In the genomic region with DNA sequence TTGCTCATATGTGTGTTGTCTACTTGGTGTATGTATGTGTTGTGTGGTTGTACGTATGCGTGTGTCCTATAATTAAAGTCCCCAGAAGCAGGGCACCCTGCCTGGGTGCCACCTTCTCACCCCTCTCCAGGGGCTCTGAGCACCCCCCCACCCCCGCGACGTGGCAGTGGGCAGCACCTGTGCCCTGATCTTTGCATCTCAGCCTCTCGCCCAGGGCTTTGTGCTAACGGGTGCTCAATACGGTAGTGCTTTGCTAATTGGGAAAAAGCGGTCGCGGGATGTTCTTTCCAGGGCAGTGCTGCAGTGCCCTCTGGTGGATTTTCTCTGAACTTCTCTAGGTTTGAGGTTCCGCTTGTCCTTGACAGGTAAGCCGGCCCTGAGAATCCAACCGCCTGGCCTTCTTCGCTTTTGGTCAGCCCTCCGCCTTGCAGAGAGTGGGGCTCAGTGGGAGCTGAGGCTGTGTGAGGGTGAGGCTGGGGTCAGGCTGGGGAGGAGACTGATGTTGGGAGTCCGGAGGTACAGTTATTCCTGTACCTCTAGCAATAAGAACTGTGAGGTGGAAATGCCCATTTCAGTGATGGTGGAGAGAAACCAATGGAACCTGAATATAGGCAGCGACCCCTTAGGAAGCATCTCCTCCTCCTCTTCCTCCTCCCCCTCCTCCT, we compare ENCODE assay signal across 7 cellular contexts. TPM values are rescaled to one million over a fixed set of nuclear protein-coding genes. Genes with fewer than 3 reads are reported as not detected.
DNase-seq lines count a peak whose midpoint lies in the region; ATAC-seq and TF ChIP-seq lines count a peak whose summit lies in the region.

No MANE protein-coding gene starts in this region.

- H3K9me3 ChIP-seq in esophagus squamous epithelium = no peaks in the 10 kb centered on the region

- no peaks in the 10 kb centered on the region for H3K36me3 Mint-ChIP-seq in nephron progenitor cell (ENCODE audit: low read depth)

- TF ChIP-seq CTCF in GM13977 (IDR thresholded peaks at IDR 0.05; ENCODE audit: extremely low read depth, insufficient read depth, missing control alignments) (peak; percentile 80), esophagus squamous epithelium (IDR thresholded peaks at IDR 0.05) (peak; percentile 80 to 95 (median 92)), nephron progenitor cell (IDR thresholded peaks at IDR 0.05) (peak; percentile 88)

- WGBS in esophagus squamous epithelium, 2 donors = 4 to 11% methylated on average over 5 to 9 of the region's 18 CpGs

- no peak overlapping the region for H3K27ac Mint-ChIP-seq in nephron progenitor cell
- peak overlapping the region; percentile 13 to 69 for H3K27ac Mint-ChIP-seq in stimulated activated naive CD8-positive, alpha-beta T cell treated with anti-CD3 and anti-CD28 coated beads, Interleukin-15, amount 100 ng/mL, for 72 hours

- in situ Hi-C loops in GM13977 (cut with MboI; ENCODE audit: low pct_unique_long_range_greater_than_20kb, low sequenced_read_pairs, unreplicated experiment) = no loop called here

- no peak overlapping the region for H3K27ac ChIP-seq in esophagus squamous epithelium

- no peaks in the 10 kb centered on the region for H3K36me3 ChIP-seq in esophagus squamous epithelium

- H3K4me3 ChIP-seq in esophagus squamous epithelium = peak overlapping the region in 1 of 4 donors; percentile 15

- peaks cover 71% of the 10 kb centered on the region for H3K27me3 Mint-ChIP-seq in nephron progenitor cell (ENCODE audit: low read depth, poor library complexity)
- peaks cover 52% of the 10 kb centered on the region for H3K27me3 Mint-ChIP-seq in stimulated activated naive CD8-positive, alpha-beta T cell treated with anti-CD3 and anti-CD28 coated beads, Interleukin-15, amount 100 ng/mL, for 72 hours

- DNase-seq in GM13977 (ENCODE audit: low spot score) = peak; percentile 86
- DNase-seq in Kasumi-1 (lab: John Stamatoyannopoulos, UW) = peak; percentile 78 to 82
- DNase-seq in OCI-M2 (lab: John Stamatoyannopoulos, UW; ENCODE audit: unreplicated experiment) = peak; percentile 58
- peak; percentile 69 for DNase-seq in activated T-cell treated with anti-CD3 and anti-CD28 coated beads for 4 hours
- peak; percentile 18 for DNase-seq in esophagus squamous epithelium (lab: John Stamatoyannopoulos, UW)
- DNase-seq in nephron progenitor cell = peak; percentile 82
- DNase-seq in stimulated activated naive CD8-positive, alpha-beta T cell treated with anti-CD3 and anti-CD28 coated beads, Interleukin-15, amount 100 ng/mL, for 72 hours = peak; percentile 79 to 80

- H3K4me3 Mint-ChIP-seq in nephron progenitor cell = no peak overlapping the region
- peak overlapping the region in 1 of 2 donors; percentile 33 for H3K4me3 Mint-ChIP-seq in stimulated activated naive CD8-positive, alpha-beta T cell treated with anti-CD3 and anti-CD28 coated beads, Interleukin-15, amount 100 ng/mL, for 72 hours

- intact Hi-C loops in esophagus squamous epithelium (cut with DNase I) = loop anchor here (10.0 kb wide), 2 partner anchors 129 to 169 kb away; partner anchors contain the start of gene THPO

- H3K4me1 ChIP-seq in esophagus squamous epithelium = peaks cover 0 to 8% (median 7%) of the 10 kb centered on the region in 3 donors

- no peaks in the 10 kb centered on the region for H3K9me3 Mint-ChIP-seq in nephron progenitor cell
- H3K9me3 Mint-ChIP-seq in stimulated activated naive CD8-positive, alpha-beta T cell treated with anti-CD3 and anti-CD28 coated beads, Interleukin-15, amount 100 ng/mL, for 72 hours = no peaks in the 10 kb centered on the region

- peak; percentile 82 for ATAC-seq in stimulated activated naive CD8-positive, alpha-beta T cell treated with anti-CD3 and anti-CD28 coated beads, Interleukin-15, amount 100 ng/mL, for 72 hours

- H3K27me3 ChIP-seq in esophagus squamous epithelium = peaks cover 0 to 49% (median 0%) of the 10 kb centered on the region in 4 donors

- peaks cover 13% of the 10 kb centered on the region for H3K4me1 Mint-ChIP-seq in nephron progenitor cell
- peaks cover 17% of the 10 kb centered on the region for H3K4me1 Mint-ChIP-seq in stimulated activated naive CD8-positive, alpha-beta T cell treated with anti-CD3 and anti-CD28 coated beads, Interleukin-15, amount 100 ng/mL, for 72 hours

- TF ChIP-seq POLR2A in esophagus squamous epithelium (IDR thresholded peaks at IDR 0.05) = no peak

RNA-seq across cellular contexts. Expression of gene EPHB3, which starts 17.6 kb away (rescaled TPM):
- 10 to 100 TPM; 14.7 to 58.1 (median 33.1) TPM for total RNA-seq in esophagus squamous epithelium

Comparison
In these comparisons a context has a peak if more than half of its experiments do, and no peak if none do; other contexts are left out.
1. DNase-seq: peak in every context shown above with its lines; median percentile 86 in GM13977; 82 in nephron progenitor cell; 80 in Kasumi-1; 80 in stimulated activated naive CD8-positive, alpha-beta T cell treated with anti-CD3 and anti-CD28 coated beads, Interleukin-15, amount 100 ng/mL, for 72 hours; 69 in activated T-cell treated with anti-CD3 and anti-CD28 coated beads for 4 hours; 58 in OCI-M2; 18 in esophagus squamous epithelium.